10 cellular contexts compared by ENCODE assay signal in genomic region chr9:81685763-81686613, GRCh38. TPM values are rescaled to one million over a fixed set of nuclear protein-coding genes. Genes with fewer than 3 reads are reported as not detected.
DNase-seq lines count a peak whose midpoint lies in the region; ATAC-seq, FAIRE-seq and TF ChIP-seq lines count a peak whose summit lies in the region.
"Had no signal": no experiment of that assay in that cellular context is flagged by ENCODE, and none has a peak within 500 bp of the region (broad histone marks: within the 10 kb centered on the region; RNA-seq: fewer than 3 reads in every experiment).

No MANE protein-coding gene starts in this region.

- H3K36me3 ChIP-seq in kidney (ENCODE audit: control insufficient read depth in 1 of 2, insufficient read depth in 2 of 2, low read length in 2 of 2) (peaks cover 2 to 3% of the 10 kb centered on the region in 2 donors), upper lobe of left lung (no peaks in the 10 kb centered on the region)
- H3K36me3 ChIP-seq in CD8-positive, alpha-beta T cell (ENCODE audit: insufficient read depth, low read length): no peaks in the 10 kb centered on the region

- H3K4me1 ChIP-seq in kidney (ENCODE audit: control insufficient read depth in 1 of 2, insufficient read depth in 1 of 2, low read depth in 1 of 2, low read length in 2 of 2) (peaks cover 10 to 12% of the 10 kb centered on the region in 2 donors), upper lobe of left lung (peaks cover 28 to 59% (median 46%) of the 10 kb centered on the region in 4 donors)
- H3K4me1 ChIP-seq in CD8-positive, alpha-beta T cell (ENCODE audit: insufficient read depth, low read length): peaks cover 18% of the 10 kb centered on the region

- no peak for ATAC-seq in upper lobe of left lung (ENCODE audit: low FRiP score in 2 of 2)
- no peak for ATAC-seq in HG03442 (IDR thresholded peaks at IDR 0.05; ENCODE audit: unreplicated experiment)
- no peak for ATAC-seq in CD8-positive, alpha-beta T cell
- ATAC-seq in HG02759 (IDR thresholded peaks at IDR 0.05; ENCODE audit: unreplicated experiment): no peak

- H3K27ac ChIP-seq in kidney (ENCODE audit: low read depth in 2 of 2, low read length in 2 of 2) (no peak overlapping the region), upper lobe of left lung (no peak overlapping the region)
- H3K27ac ChIP-seq in CD8-positive, alpha-beta T cell (ENCODE audit: low read depth, low read length): no peak overlapping the region

- H3K9ac ChIP-seq in kidney (ENCODE audit: low read length in 2 of 2): peak overlapping the region in 1 of 2 donors; percentile 37

- H3K4me1 Mint-ChIP-seq in CD8-positive, alpha-beta T cell (ENCODE audit: low read depth): peaks cover 23% of the 10 kb centered on the region

- no peaks in the 10 kb centered on the region for H3K9me3 ChIP-seq in kidney (ENCODE audit: control insufficient read depth in 1 of 2, low read length in 2 of 2)
- H3K9me3 ChIP-seq in upper lobe of left lung: no peaks in the 10 kb centered on the region
- no peaks in the 10 kb centered on the region for H3K9me3 ChIP-seq in CD8-positive, alpha-beta T cell (ENCODE audit: low read length)

- 34 to 39% methylated on average over 5 of the region's 5 CpGs for WGBS in upper lobe of left lung, 2 donors

- intact Hi-C loops in kidney (cut with DNase I): no loop called here
- intact Hi-C loops in CD8-positive, alpha-beta T cell (cut with DNase I, micrococcal nuclease): loop anchor here in 1 of 2 experiments (5.0 kb wide), 1 partner anchor 89 kb away; no protein-coding TSS in a partner anchor

- peaks cover 11% of the 10 kb centered on the region for H3K27me3 Mint-ChIP-seq in CD8-positive, alpha-beta T cell (ENCODE audit: low read depth)

- FAIRE-seq in kidney (lab: Jason Lieb, UNC): no peak

- H3K9me3 Mint-ChIP-seq in CD8-positive, alpha-beta T cell: no peaks in the 10 kb centered on the region
- H3K9me3 Mint-ChIP-seq: activated naive CD4-positive, alpha-beta T cell treated with anti-CD3 and anti-CD28 coated beads, Interleukin-2, amount 50 U/mL, for 24 hours had no signal

- peaks cover 2% of the 10 kb centered on the region for H3K36me3 Mint-ChIP-seq in CD8-positive, alpha-beta T cell
- H3K36me3 Mint-ChIP-seq: activated naive CD4-positive, alpha-beta T cell treated with anti-CD3 and anti-CD28 coated beads, Interleukin-2, amount 50 U/mL, for 24 hours; CD8-positive, alpha-beta memory T cell had no signal

- H3K27me3 ChIP-seq in upper lobe of left lung: no peaks in the 10 kb centered on the region
- no peaks in the 10 kb centered on the region for H3K27me3 ChIP-seq in CD8-positive, alpha-beta T cell (ENCODE audit: insufficient read depth, low read length)

- peak in 1 of 4 donors; percentile 57 for TF ChIP-seq EP300 in upper lobe of left lung (IDR thresholded peaks at IDR 0.05)

- no peak overlapping the region for H3K4me3 Mint-ChIP-seq in CD8-positive, alpha-beta T cell
- H3K4me3 Mint-ChIP-seq: activated naive CD4-positive, alpha-beta T cell treated with anti-CD3 and anti-CD28 coated beads, Interleukin-2, amount 50 U/mL, for 24 hours had no signal

- no peak overlapping the region for H3K27ac Mint-ChIP-seq in CD8-positive, alpha-beta T cell
- H3K27ac Mint-ChIP-seq: activated naive CD4-positive, alpha-beta T cell treated with anti-CD3 and anti-CD28 coated beads, Interleukin-2, amount 50 U/mL, for 24 hours had no signal

- POLR2A ChIA-PET in CD8-positive, alpha-beta T cell (lab: Charles Lee): no interaction called here

- no peak for TF ChIP-seq CTCF in kidney (IDR thresholded peaks at IDR 0.05; ENCODE audit: borderline replicate concordance, extremely low read depth, insufficient read depth)
- TF ChIP-seq CTCF in upper lobe of left lung (IDR thresholded peaks at IDR 0.05): peak in 4 of 6 experiments; percentile 16 to 33 (median 25)
- TF ChIP-seq CTCF in CD8-positive, alpha-beta T cell (IDR thresholded peaks at IDR 0.05): no peak

- DNase-seq in NCI-H510A treated with DMSO at 0.1 percent for 48 hours (lab: John Stamatoyannopoulos, UW) (peak; percentile 24), NCI-H510A (lab: John Stamatoyannopoulos, UW) (no peak), amniotic epithelial cell (ENCODE audit: low read depth) (peak; percentile 55), kidney (no peak), upper lobe of left lung (peak in 1 of 2 donors; percentile 35)
- DNase-seq in CD8-positive, alpha-beta T cell: no peak
- DNase-seq: CD8-positive, alpha-beta memory T cell had no signal

- CTCF ChIA-PET in CD8-positive, alpha-beta T cell (lab: Charles Lee): interaction anchor here (1.0 to 1.2 kb wide), 2 partner anchors 10 to 163 kb away, joined by 4 read pairs; no protein-coding TSS in a partner anchor

- TF ChIP-seq POLR2A in upper lobe of left lung (IDR thresholded peaks at IDR 0.05): no peak

- peak overlapping the region; percentile 46 to 66 for H3K4me3 ChIP-seq in kidney (ENCODE audit: low read length in 2 of 2)
- H3K4me3 ChIP-seq in upper lobe of left lung: peak overlapping the region in 2 of 4 donors; percentile 77 to 88
- H3K4me3 ChIP-seq in CD8-positive, alpha-beta T cell (ENCODE audit: low read depth, low read length): no peak overlapping the region

RNA-seq across cellular contexts. Expression of gene TLE1, which starts 3.4 kb away (rescaled TPM):
- 52.5 TPM for total RNA-seq in kidney
- polyA plus RNA-seq in kidney (ENCODE audit: insufficient read depth, low read depth, low replicate concordance): 10.8 TPM
- total RNA-seq in upper lobe of left lung: 10 to 100 TPM; 17.3 to 55.5 (median 27.6) TPM
- total RNA-seq in CD8-positive, alpha-beta T cell: 10 to 100 TPM; 14.1 to 14.3 TPM

Comparison
In these comparisons a context has a peak if more than half of its experiments do, and no peak if none do; other contexts are left out.
1. DNase-seq: peak in NCI-H510A treated with DMSO at 0.1 percent for 48 hours (single experiment) and amniotic epithelial cell (single experiment); none in NCI-H510A (single experiment), kidney (single experiment) and CD8-positive, alpha-beta T cell (0 of 7).
2. CTCF ChIP-seq: peak in upper lobe of left lung (4 of 6); none in kidney (single experiment) and CD8-positive, alpha-beta T cell (single experiment).